10 cellular contexts compared by ENCODE assay signal in genomic region chr2:495745-496275, GRCh38.
"Had no signal": no experiment of that assay in that cellular context is flagged by ENCODE, and none has a peak within 500 bp of the region (broad histone marks: within the 10 kb centered on the region; RNA-seq: fewer than 3 reads in every experiment).

No MANE protein-coding gene starts in this region.

- H3K4me3 Mint-ChIP-seq: GM23338, HFFc6 had no signal

- FAIRE-seq: H1, H54, K562 had no signal

- H2AFZ ChIP-seq: GM23338 had no signal

- H3K9me3 Mint-ChIP-seq: GM23338 had no signal

- H3K4me2 ChIP-seq: GM23338 had no signal

- H3K9me3 ChIP-seq: HAP-1 had no signal

- H3K36me3 ChIP-seq: HAP-1 had no signal

- H3K27ac Mint-ChIP-seq: GM23338, HFFc6 had no signal

- ATAC-seq: GM23338, HCT116, K562 had no signal

- DNase-seq: HFFc6, IMR-90, KG1 had no signal

- H3K4me1 ChIP-seq: HAP-1 had no signal

- H3K27ac ChIP-seq: HL-60 had no signal

- H3K4me3 ChIP-seq: GM23338, HAP-1, K562 had no signal
